ENCODE assay signal across 9 cellular contexts in the genomic region with DNA sequence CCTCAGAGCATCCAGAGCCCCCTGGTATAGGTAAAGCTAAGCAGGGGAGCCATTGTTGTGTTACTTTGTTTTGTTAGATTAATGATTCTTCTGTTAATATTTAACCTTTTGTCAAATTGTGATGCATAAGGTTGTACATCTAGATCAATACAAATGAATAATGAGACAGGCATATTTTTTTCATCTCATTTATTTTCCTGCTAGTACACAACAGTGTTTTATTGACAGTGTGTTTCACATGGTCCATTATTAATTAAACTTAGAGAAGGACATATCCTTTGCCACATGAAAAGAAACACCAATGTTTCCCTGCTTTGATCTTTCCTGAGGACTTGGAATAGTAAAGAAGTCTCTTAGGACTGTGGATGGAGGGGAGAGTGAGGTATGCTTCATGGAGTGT.
"Had no signal": no experiment of that assay in that cellular context is flagged by ENCODE, and none has a peak within 500 bp of the region (broad histone marks: within the 10 kb centered on the region; RNA-seq: fewer than 3 reads in every experiment).

No MANE protein-coding gene starts in this region.

- H3K4me3 ChIP-seq: GM23248, GM23338, HAP-1 had no signal

- H3K9me3 ChIP-seq: HAP-1 had no signal

- H3K4me1 ChIP-seq: HAP-1 had no signal

- DNase-seq: GM23248, GOT3, H7, H9, HCEC 1CT, HFFc6 had no signal

- ATAC-seq: GM23338, HCT116 had no signal

- H3K4me3 Mint-ChIP-seq: GM23338, H9, HFFc6 had no signal

- H3K36me3 ChIP-seq: HAP-1 had no signal

- H3K27ac Mint-ChIP-seq: H9, HFFc6 had no signal

- H3K27ac ChIP-seq: GM23248 had no signal
